ENCODE assay signal across 20 cellular contexts in the genomic region with DNA sequence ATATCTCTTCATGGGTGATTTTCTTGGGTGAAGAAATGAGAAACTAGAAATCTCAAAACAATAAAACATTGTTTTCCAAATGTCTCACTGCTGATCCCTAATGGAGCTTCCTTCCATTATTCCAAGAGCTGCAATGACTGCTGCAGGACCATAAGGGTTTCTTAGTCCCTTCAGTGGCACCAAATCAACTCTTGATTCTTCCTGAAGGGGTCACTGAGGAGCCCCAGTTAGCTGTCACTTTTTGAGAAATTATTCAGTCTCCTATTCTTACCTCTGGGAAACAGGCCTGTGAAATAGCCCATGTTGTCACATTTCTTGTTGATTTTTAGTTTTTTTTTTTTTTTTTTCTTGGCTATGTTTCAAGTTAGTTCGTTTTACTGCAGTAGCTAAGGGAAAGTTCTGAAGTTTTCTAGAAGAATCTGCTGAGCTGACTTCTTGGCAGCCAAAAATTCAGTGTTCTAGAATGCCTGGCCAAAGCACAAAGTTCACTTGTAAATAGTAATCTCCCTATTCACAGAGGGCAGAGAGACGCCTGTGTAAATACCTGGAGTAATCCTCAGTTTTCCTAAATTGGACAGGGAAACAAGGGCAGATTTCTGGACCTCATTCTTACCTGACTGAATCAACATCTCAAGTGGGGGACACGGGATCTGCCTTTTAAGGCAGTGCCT.
DNase-seq lines count a peak whose midpoint lies in the region; ATAC-seq and TF ChIP-seq lines count a peak whose summit lies in the region.
"Had no signal": no experiment of that assay in that cellular context is flagged by ENCODE, and none has a peak within 500 bp of the region (broad histone marks: within the 10 kb centered on the region; RNA-seq: fewer than 3 reads in every experiment).

No MANE protein-coding gene starts in this region.

- no peaks in the 10 kb centered on the region for H3K27me3 ChIP-seq in heart left ventricle
- H3K27me3 ChIP-seq: adrenal gland, uterus had no signal

- in situ Hi-C loops in astrocyte of the cerebellum (cut with HindIII; ENCODE audit: low sequenced_read_pairs) = no loop called here

- no peaks in the 10 kb centered on the region for H3K36me3 ChIP-seq in heart left ventricle
- H3K36me3 ChIP-seq: adrenal gland, HAP-1, uterus had no signal

- H3K9me3 ChIP-seq in heart left ventricle = no peaks in the 10 kb centered on the region
- H3K9me3 ChIP-seq: adrenal gland, HAP-1, uterus had no signal

- TF ChIP-seq POLR2A in heart left ventricle (IDR thresholded peaks at IDR 0.05) = no peak

- TF ChIP-seq CTCF in heart left ventricle (IDR thresholded peaks at IDR 0.05) (no peak), astrocyte of the cerebellum (IDR thresholded peaks at IDR 0.05; ENCODE audit: low read depth, low read length, missing control alignments) (peak; percentile 7)

- H3K27ac ChIP-seq in heart left ventricle = no peak overlapping the region
- H3K27ac ChIP-seq: adrenal gland, coronary artery, RWPE1 had no signal

- H3K4me1 ChIP-seq in heart left ventricle = no peaks in the 10 kb centered on the region
- H3K4me1 ChIP-seq: adrenal gland, HAP-1, uterus had no signal

- DNase-seq in Right ventricle myocardium superior (no peak), heart left ventricle (no peak), astrocyte of the cerebellum (ENCODE audit: low read depth) (no peak), left lobe of liver (ENCODE audit: low spot score) (no peak), T-helper 9 cell (no peak)
- DNase-seq in activated T-cell treated with anti-CD3 and anti-CD28 coated beads, Interleukin-2, amount 50 U/mL, for 48 hours = no peak
- no peak for DNase-seq in activated T-cell treated with anti-CD3 and anti-CD28 coated beads, Interleukin-2, amount 50 U/mL, for 1 hour
- DNase-seq: activated CD4-positive, alpha-beta T cell treated with anti-CD3 and anti-CD28 coated beads for 36 hours; adrenal gland; hippocampal formation; mammary epithelial cell; NCI-H187 treated with DMSO at 0.1 percent for 48 hours; NCI-H524 treated with DMSO at 0.1 percent for 48 hours; stimulated activated naive B cell treated with anti-CD40 and anti-IgM and Interleukin-4, amounts not matched to agents 10 μg/mL and 1 μg/mL and 100 μg/mL, for 72 hours; T-helper 17 cell had no signal

- H3K4me3 ChIP-seq in heart left ventricle = no peak overlapping the region
- no peak overlapping the region for H3K4me3 ChIP-seq in astrocyte of the cerebellum (ENCODE audit: low read depth, low read length)
- H3K4me3 ChIP-seq: adrenal gland, coronary artery, HAP-1, uterus had no signal

- WGBS in heart left ventricle, 4 donors = 38 to 50% (median 41%) methylated on average over 3 of the region's 3 CpGs

- ATAC-seq in Right ventricle myocardium superior (ENCODE audit: poor library complexity) = peak; percentile 66
- ATAC-seq in heart left ventricle = no peak
- peak; percentile 94 for ATAC-seq in left lobe of liver
- ATAC-seq in HG03139 (IDR thresholded peaks at IDR 0.05; ENCODE audit: unreplicated experiment) = no peak
- ATAC-seq: activated CD4-positive, alpha-beta T cell treated with anti-CD3 and anti-CD28 coated beads for 36 hours; stimulated activated naive B cell treated with anti-CD40 and anti-IgM and Interleukin-4, amounts not matched to agents 10 μg/mL and 1 μg/mL and 100 μg/mL, for 72 hours; T-helper 17 cell had no signal

- intact Hi-C loops in Right ventricle myocardium superior (cut with DNase I) (no loop called here), heart left ventricle (cut with DNase I) (no loop called here)

Comparison
In these comparisons a context has a peak if more than half of its experiments do, and no peak if none do; other contexts are left out.
1. ATAC-seq: peak in Right ventricle myocardium superior (single experiment) and left lobe of liver (single experiment); none in heart left ventricle (0 of 4) and HG03139 (single experiment).